ENCODE assay signal across 1 cellular context in genomic region chr17:41688641-41689496, GRCh38.
TF ChIP-seq lines count a peak whose summit lies in the region.

TSS of gene EIF1 (plus strand) at chr17:41688885. CDS start at chr17:41689039, 154 bp downstream.

TF ChIP-seq in HepG2, 621 proteins besides CTCF, POLR2A, EP300 and RAD21 (continued from another document and continues in another):
- TF ChIP-seq ZNF407 (CRISPR knock-in tag; IDR thresholded peaks at IDR 0.05; ENCODE audit: not compliant biosample characterization) (peak; percentile 96), ZBED4 (CRISPR knock-in tag; IDR thresholded peaks at IDR 0.05; ENCODE audit: borderline replicate concordance) (peak; percentile 53; the same call in 1 of the 2 replicates), TP53 (CRISPR knock-in tag; conservative IDR thresholded peaks at IDR 0.05) (no peak), GATAD1 (CRISPR knock-in tag; IDR thresholded peaks at IDR 0.05) (peak; percentile 87), ZBTB34 (CRISPR knock-in tag; IDR thresholded peaks at IDR 0.05) (no peak), ZNF350 (CRISPR knock-in tag; IDR thresholded peaks at IDR 0.05; ENCODE audit: borderline replicate concordance, low read depth) (peak; percentile 99), ZNF572 (CRISPR knock-in tag; IDR thresholded peaks at IDR 0.05) (no peak; the same call in 1 of the 2 replicates), ZNF354B (CRISPR knock-in tag; IDR thresholded peaks at IDR 0.05) (no peak; the same call in 1 of the 2 replicates), PAF1 (CRISPR knock-in tag; IDR thresholded peaks at IDR 0.05) (peak; percentile 99), ZNF674 (CRISPR knock-in tag; IDR thresholded peaks at IDR 0.05; ENCODE audit: low read depth) (no peak; the same call in 1 of the 2 replicates), JUND (CRISPR knock-in tag; IDR thresholded peaks at IDR 0.05) (peak; percentile 85), ZMYM4 (CRISPR knock-in tag; IDR thresholded peaks at IDR 0.05) (0 out of 2 replicates have a peak, but pooled peaks have one; percentile 50), TOE1 (CRISPR knock-in tag; IDR thresholded peaks at IDR 0.05) (no peak), CBX2 (IDR thresholded peaks at IDR 0.05; ENCODE audit: low read depth, low read length) (peak; percentile 60; the same call in 1 of the 2 replicates), CBX2 (CRISPR knock-in tag; IDR thresholded peaks at IDR 0.05; ENCODE audit: low read depth) (0 out of 2 replicates have a peak, but pooled peaks have one; percentile 68), BATF2 (CRISPR knock-in tag; IDR thresholded peaks at IDR 0.05) (0 out of 2 replicates have a peak, but pooled peaks have one; percentile 14), STAG1 (CRISPR knock-in tag; IDR thresholded peaks at IDR 0.05) (no peak), GATAD2A (CRISPR knock-in tag; IDR thresholded peaks at IDR 0.05) (peak; percentile 14; the same call in 1 of the 2 replicates), NFIB (CRISPR knock-in tag; IDR thresholded peaks at IDR 0.05; ENCODE audit: borderline replicate concordance) (no peak), ZNF317 (CRISPR knock-in tag; IDR thresholded peaks at IDR 0.05) (peak; percentile 94), NR2F6 (IDR thresholded peaks at IDR 0.05) (peak; percentile 50; the same call in 1 of the 2 replicates), NR2F6 (CRISPR knock-in tag; IDR thresholded peaks at IDR 0.05) (peak; percentile 76), PRMT3 (CRISPR knock-in tag; IDR thresholded peaks at IDR 0.05; ENCODE audit: borderline replicate concordance, low read depth) (no peak), AKNA (CRISPR knock-in tag; IDR thresholded peaks at IDR 0.05; ENCODE audit: borderline replicate concordance) (no peak; the same call in 1 of the 2 replicates), ZNF605 (CRISPR knock-in tag; IDR thresholded peaks at IDR 0.05) (peak; percentile 99), DBP (CRISPR knock-in tag; IDR thresholded peaks at IDR 0.05; ENCODE audit: not compliant biosample characterization) (no peak), HDAC1 (CRISPR knock-in tag; IDR thresholded peaks at IDR 0.05) (peak; percentile 94; the same call in 1 of the 2 replicates), KAT8 (CRISPR knock-in tag; IDR thresholded peaks at IDR 0.05) (peak; percentile 83), ZNF33A (CRISPR knock-in tag; IDR thresholded peaks at IDR 0.05; ENCODE audit: borderline replicate concordance) (no peak), ZFP62 (CRISPR knock-in tag; IDR thresholded peaks at IDR 0.05) (no peak; the same call in 1 of the 2 replicates), KLF15 (CRISPR knock-in tag; IDR thresholded peaks at IDR 0.05; ENCODE audit: borderline replicate concordance) (no peak), HMGXB3 (CRISPR knock-in tag; IDR thresholded peaks at IDR 0.05; ENCODE audit: borderline replicate concordance) (peak; percentile 61; the same call in 1 of the 2 replicates)
